In the genomic region with DNA sequence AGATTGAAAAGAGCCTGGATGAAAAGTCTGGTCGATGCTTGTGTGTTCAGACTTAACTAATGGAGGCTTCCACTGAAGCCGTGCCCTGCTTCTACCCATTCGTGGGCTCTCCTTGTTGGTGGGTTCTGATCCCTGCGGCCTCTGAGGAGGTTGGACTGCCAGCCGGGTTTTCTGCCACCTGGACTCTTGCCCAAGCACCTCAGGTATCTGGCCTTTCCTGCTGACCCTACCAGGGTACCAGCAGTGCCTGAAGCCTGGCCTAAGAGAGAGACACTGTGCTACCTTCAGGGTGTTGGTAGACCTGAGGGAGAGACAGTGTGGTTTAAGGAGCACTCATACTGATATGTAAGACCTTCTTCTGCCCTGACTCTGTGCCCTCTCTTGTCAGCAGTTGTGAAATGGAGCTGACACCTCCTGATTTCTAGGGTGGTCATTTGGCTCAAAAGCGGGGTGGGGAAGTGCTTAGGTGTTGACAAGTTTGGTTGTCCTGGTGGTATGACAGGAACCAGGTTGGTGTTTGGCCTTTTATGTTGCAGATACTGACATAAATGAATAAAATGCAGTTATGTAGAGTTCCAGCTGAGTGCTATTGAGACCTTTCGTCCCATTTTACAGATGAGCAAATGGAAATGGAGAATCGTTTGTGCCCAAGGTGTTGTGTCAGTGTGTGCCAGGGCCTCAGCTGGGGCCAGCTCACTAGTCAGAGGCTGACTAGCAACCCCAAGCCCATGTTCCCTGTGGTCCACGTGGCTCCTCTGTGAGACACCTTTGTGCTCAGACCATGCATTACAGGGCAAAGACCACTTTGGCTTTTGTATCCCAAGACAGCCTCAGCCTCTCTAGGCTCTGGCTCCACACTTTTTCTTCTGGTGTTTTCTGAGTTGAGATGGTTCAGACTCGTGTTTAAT, we compare ENCODE assay signal across 2 cellular contexts.
TF ChIP-seq lines count a peak whose summit lies in the region.

No MANE protein-coding gene starts in this region.

TF ChIP-seq in SK-N-SH, 30 proteins besides CTCF, POLR2A, EP300 and RAD21 (continued from another document):
- no peak for TF ChIP-seq YY1 (IDR thresholded peaks at IDR 0.05; ENCODE audit: low read depth)
- TF ChIP-seq JUND (IDR thresholded peaks at IDR 0.05): no peak
- TF ChIP-seq RXRA (IDR thresholded peaks at IDR 0.05; ENCODE audit: borderline replicate concordance, low read depth): no peak
- TF ChIP-seq REST (IDR thresholded peaks at IDR 0.05; ENCODE audit: low read depth, low read length): no peak
- no peak for TF ChIP-seq FOXM1 (IDR thresholded peaks at IDR 0.05; ENCODE audit: low read depth)
- no peak for TF ChIP-seq EZH2phosphoT487 (IDR thresholded peaks at IDR 0.05; ENCODE audit: borderline replicate concordance, low read depth)
- no peak for TF ChIP-seq MAX (IDR thresholded peaks at IDR 0.05; ENCODE audit: low read depth)
- TF ChIP-seq MEF2A (IDR thresholded peaks at IDR 0.05; ENCODE audit: borderline replicate concordance, low read depth): no peak

TF ChIP-seq in SK-N-SH treated with all-trans-retinoic acid at 6 μM for 48 hours, 23 proteins besides CTCF, POLR2A, EP300 and RAD21 (continued from another document):
- TF ChIP-seq CREB5 (CRISPR knock-in tag; IDR thresholded peaks at IDR 0.05; ENCODE audit: low read depth) (no peak), BACH2 (CRISPR knock-in tag; IDR thresholded peaks at IDR 0.05; ENCODE audit: borderline replicate concordance) (no peak), ESRRG (CRISPR knock-in tag; IDR thresholded peaks at IDR 0.05) (no peak), GLIS3 (CRISPR knock-in tag; IDR thresholded peaks at IDR 0.05) (no peak), ZNF8 (CRISPR knock-in tag; IDR thresholded peaks at IDR 0.05) (no peak), SNAI2 (CRISPR knock-in tag; IDR thresholded peaks at IDR 0.05) (no peak), OSR1 (CRISPR knock-in tag; IDR thresholded peaks at IDR 0.05) (no peak), CSDC2 (CRISPR knock-in tag; IDR thresholded peaks at IDR 0.05) (no peak), RARB (CRISPR knock-in tag; IDR thresholded peaks at IDR 0.05) (no peak), PPARA (CRISPR knock-in tag; IDR thresholded peaks at IDR 0.05; ENCODE audit: borderline replicate concordance) (no peak)
- TF ChIP-seq, protein P1, sequence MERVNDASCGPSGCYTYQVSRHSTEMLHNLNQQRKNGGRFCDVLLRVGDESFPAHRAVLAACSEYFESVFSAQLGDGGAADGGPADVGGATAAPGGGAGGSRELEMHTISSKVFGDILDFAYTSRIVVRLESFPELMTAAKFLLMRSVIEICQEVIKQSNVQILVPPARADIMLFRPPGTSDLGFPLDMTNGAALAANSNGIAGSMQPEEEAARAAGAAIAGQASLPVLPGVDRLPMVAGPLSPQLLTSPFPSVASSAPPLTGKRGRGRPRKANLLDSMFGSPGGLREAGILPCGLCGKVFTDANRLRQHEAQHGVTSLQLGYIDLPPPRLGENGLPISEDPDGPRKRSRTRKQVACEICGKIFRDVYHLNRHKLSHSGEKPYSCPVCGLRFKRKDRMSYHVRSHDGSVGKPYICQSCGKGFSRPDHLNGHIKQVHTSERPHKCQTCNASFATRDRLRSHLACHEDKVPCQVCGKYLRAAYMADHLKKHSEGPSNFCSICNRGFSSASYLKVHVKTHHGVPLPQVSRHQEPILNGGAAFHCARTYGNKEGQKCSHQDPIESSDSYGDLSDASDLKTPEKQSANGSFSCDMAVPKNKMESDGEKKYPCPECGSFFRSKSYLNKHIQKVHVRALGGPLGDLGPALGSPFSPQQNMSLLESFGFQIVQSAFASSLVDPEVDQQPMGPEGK (CRISPR knock-in tag; IDR thresholded peaks at IDR 0.05; ENCODE audit: borderline replicate concordance): no peak
- TF ChIP-seq, protein P2, sequence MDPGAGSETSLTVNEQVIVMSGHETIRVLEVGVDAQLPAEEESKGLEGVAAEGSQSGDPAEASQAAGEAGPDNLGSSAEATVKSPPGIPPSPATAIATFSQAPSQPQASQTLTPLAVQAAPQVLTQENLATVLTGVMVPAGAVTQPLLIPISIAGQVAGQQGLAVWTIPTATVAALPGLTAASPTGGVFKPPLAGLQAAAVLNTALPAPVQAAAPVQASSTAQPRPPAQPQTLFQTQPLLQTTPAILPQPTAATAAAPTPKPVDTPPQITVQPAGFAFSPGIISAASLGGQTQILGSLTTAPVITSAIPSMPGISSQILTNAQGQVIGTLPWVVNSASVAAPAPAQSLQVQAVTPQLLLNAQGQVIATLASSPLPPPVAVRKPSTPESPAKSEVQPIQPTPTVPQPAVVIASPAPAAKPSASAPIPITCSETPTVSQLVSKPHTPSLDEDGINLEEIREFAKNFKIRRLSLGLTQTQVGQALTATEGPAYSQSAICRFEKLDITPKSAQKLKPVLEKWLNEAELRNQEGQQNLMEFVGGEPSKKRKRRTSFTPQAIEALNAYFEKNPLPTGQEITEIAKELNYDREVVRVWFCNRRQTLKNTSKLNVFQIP (CRISPR knock-in tag; IDR thresholded peaks at IDR 0.05; ENCODE audit: borderline replicate concordance, low read depth): no peak
- TF ChIP-seq, protein P3, sequence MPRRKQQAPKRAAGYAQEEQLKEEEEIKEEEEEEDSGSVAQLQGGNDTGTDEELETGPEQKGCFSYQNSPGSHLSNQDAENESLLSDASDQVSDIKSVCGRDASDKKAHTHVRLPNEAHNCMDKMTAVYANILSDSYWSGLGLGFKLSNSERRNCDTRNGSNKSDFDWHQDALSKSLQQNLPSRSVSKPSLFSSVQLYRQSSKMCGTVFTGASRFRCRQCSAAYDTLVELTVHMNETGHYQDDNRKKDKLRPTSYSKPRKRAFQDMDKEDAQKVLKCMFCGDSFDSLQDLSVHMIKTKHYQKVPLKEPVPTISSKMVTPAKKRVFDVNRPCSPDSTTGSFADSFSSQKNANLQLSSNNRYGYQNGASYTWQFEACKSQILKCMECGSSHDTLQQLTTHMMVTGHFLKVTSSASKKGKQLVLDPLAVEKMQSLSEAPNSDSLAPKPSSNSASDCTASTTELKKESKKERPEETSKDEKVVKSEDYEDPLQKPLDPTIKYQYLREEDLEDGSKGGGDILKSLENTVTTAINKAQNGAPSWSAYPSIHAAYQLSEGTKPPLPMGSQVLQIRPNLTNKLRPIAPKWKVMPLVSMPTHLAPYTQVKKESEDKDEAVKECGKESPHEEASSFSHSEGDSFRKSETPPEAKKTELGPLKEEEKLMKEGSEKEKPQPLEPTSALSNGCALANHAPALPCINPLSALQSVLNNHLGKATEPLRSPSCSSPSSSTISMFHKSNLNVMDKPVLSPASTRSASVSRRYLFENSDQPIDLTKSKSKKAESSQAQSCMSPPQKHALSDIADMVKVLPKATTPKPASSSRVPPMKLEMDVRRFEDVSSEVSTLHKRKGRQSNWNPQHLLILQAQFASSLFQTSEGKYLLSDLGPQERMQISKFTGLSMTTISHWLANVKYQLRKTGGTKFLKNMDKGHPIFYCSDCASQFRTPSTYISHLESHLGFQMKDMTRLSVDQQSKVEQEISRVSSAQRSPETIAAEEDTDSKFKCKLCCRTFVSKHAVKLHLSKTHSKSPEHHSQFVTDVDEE (CRISPR knock-in tag; IDR thresholded peaks at IDR 0.05): no peak
